ENCODE assay signal across 7 cellular contexts in the genomic region with DNA sequence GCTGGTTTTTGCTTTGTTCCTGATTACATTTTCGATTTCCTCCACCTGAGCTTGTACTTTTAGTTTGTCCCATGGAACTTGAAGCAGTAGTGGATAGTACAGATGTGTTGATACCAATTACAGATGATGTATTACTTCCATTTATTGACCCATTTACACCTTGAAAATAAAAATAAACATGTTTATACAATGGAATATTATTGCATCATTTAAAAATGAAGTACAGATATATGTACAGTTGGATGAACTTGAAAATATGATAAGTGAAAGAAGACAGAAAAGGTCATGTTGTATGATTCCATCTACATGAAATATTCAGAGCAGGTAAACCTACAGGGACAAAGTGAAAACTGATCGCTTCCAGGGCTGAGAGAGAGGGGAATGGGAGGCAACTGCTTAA.
"Had no signal": no experiment of that assay in that cellular context is flagged by ENCODE, and none has a peak within 500 bp of the region (broad histone marks: within the 10 kb centered on the region; RNA-seq: fewer than 3 reads in every experiment).

No MANE protein-coding gene starts in this region.

- H3K27ac ChIP-seq: GM23248, KMS-11 had no signal

- DNase-seq: GM23248, H7, HCEC 1CT, KBM-7 had no signal

- FAIRE-seq: H1, HTR-8/SVneo had no signal

- H3K4me2 ChIP-seq: KMS-11 had no signal

- H3K9ac ChIP-seq: GM23248, KMS-11 had no signal

- H2AFZ ChIP-seq: GM23248 had no signal

- H3K4me3 ChIP-seq: GM23248 had no signal
